In the genomic region with DNA sequence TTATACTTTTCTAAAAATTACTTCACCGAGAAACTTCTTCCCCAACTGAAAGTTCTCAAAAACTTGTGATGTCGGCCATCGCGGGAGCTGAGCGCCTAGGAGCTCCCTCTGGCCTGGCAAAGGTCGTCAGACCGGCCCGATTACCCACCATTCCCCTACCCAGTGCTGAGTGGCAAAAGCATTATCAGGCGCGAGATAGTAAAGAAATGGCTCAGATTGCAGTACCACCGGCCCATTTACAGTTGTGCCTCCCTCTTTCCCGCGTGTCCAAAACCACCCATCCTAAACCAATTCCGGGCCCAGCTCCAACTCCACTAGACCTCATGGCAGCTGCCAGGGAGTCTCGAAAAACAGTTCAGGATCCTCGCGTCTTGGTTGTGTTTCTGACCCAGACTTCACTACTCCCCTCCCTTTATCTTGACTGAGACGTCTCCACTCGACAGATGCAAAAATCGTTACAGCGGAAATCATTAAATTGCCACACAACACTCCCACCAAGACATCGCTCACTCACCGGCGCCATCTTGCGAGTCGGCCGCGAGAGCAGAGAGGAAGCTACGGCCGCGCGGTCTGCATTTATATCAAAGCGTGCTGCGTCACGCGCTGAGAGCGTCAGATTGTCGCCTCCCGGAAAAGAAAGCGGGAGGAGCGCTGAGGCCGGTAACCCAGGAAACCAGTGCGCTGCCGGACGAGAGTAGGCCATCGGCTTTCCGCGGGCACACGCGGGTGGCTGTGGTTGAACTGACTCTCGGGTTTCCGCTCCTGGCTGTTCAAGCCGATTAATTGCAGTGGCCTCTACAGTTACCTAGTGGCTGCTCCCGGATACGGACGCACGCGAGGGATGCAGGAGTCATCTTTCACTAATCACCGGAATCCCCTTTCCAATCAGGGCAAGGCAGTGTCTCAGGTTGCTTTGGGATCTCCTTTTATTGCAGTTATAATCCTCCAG, we compare ENCODE assay signal across 8 cellular contexts. TPM values are rescaled to one million over a fixed set of nuclear protein-coding genes. Genes with fewer than 3 reads are reported as not detected.
DNase-seq lines count a peak whose midpoint lies in the region; ATAC-seq and TF ChIP-seq lines count a peak whose summit lies in the region.

A gene (minus strand): TSS at position 551 of the 949 bp plus-strand sequence. CDS start 28 bp downstream, at position 523.

- peak within 1 kb of the TSS; percentile 96 for H3K4me3 Mint-ChIP-seq in activated T-cell treated with anti-CD3 and anti-CD28 coated beads, Interleukin-2, amount 50 U/mL, for 24 hours

- H3K4me1 Mint-ChIP-seq in activated T-cell treated with anti-CD3 and anti-CD28 coated beads, Interleukin-2, amount 50 U/mL, for 24 hours (ENCODE audit: low read depth) = peaks cover 24% of the 10 kb centered on the region

- peak within 1 kb of the TSS; percentile 99 for H3K27ac Mint-ChIP-seq in activated T-cell treated with anti-CD3 and anti-CD28 coated beads, Interleukin-2, amount 50 U/mL, for 24 hours

- peak; percentile 57 for TF ChIP-seq RAD21 in neural cell (conservative IDR thresholded peaks at IDR 0.05)

- H3K4me3 ChIP-seq in Karpas-422 (ENCODE audit: low read length) (peak within 1 kb of the TSS; percentile 90), neural cell (ENCODE audit: low read length) (peak within 1 kb of the TSS; percentile 66), subcutaneous abdominal adipose tissue (ENCODE audit: low read depth in 1 of 5, low read length in 5 of 5) (peak within 1 kb of the TSS; percentile 62 to 99 (median 94))

- H4K20me1 ChIP-seq in Karpas-422 (ENCODE audit: insufficient read depth, low read depth, low read length) = peaks cover 30% of the 10 kb centered on the region
- no peaks in the 10 kb centered on the region for H4K20me1 ChIP-seq in neural cell (ENCODE audit: insufficient read depth)

- no peaks in the 10 kb centered on the region for H3K27me3 Mint-ChIP-seq in activated T-cell treated with anti-CD3 and anti-CD28 coated beads, Interleukin-2, amount 50 U/mL, for 24 hours

- H3K9ac ChIP-seq in Karpas-422 (ENCODE audit: low read length) (peak within 1 kb of the TSS; percentile 92), neural cell (ENCODE audit: low read length) (peak within 1 kb of the TSS; percentile 68), subcutaneous abdominal adipose tissue (ENCODE audit: low read length in 5 of 5) (peak within 1 kb of the TSS; percentile 64 to 93 (median 84))

- H3K36me3 ChIP-seq in Karpas-422 (ENCODE audit: insufficient read depth, low read length) = peaks cover 32% of the 10 kb centered on the region
- peaks cover 9% of the 10 kb centered on the region for H3K36me3 ChIP-seq in neural cell (ENCODE audit: insufficient read depth, low read length)
- peaks cover 22 to 31% (median 28%) of the 10 kb centered on the region in 5 donors for H3K36me3 ChIP-seq in subcutaneous abdominal adipose tissue (ENCODE audit: control insufficient read depth in 5 of 5, insufficient read depth in 5 of 5, low read length in 5 of 5)

- DNase-seq in D341Med (ENCODE audit: low spot score) (peak; percentile 92), Karpas-422 (peak; percentile 98), fibroblast of peridontal ligament (ENCODE audit: extremely low read depth) (peak; percentile 96), NCI-H2171 (lab: John Stamatoyannopoulos, UW) (no peak)
- DNase-seq in activated T-cell treated with anti-CD3 and anti-CD28 coated beads, Interleukin-2, amount 50 U/mL, for 24 hours = peak; percentile 93

- H3K4me2 ChIP-seq in Karpas-422 (ENCODE audit: low read depth, low read length, poor library complexity, severe bottlenecking) = peak within 1 kb of the TSS; percentile 98
- peak within 1 kb of the TSS; percentile 99 for H3K4me2 ChIP-seq in neural cell (ENCODE audit: low read length)

- H3K9me3 ChIP-seq in Karpas-422 (ENCODE audit: low read length) = no peaks in the 10 kb centered on the region
- H3K9me3 ChIP-seq in neural cell (ENCODE audit: low read length) = no peaks in the 10 kb centered on the region
- H3K9me3 ChIP-seq in subcutaneous abdominal adipose tissue (ENCODE audit: control insufficient read depth in 5 of 5, low read length in 5 of 5) = peaks cover 0 to under 1% (median 0%) of the 10 kb centered on the region in 5 donors

- H3K27me3 ChIP-seq in Karpas-422 (ENCODE audit: low read length) (no peaks in the 10 kb centered on the region), neural cell (ENCODE audit: insufficient read depth, low read depth, low read length) (no peaks in the 10 kb centered on the region), subcutaneous abdominal adipose tissue (ENCODE audit: control insufficient read depth in 5 of 5, insufficient read depth in 4 of 5, low read length in 5 of 5) (no peaks in the 10 kb centered on the region)

- H2AFZ ChIP-seq in Karpas-422 (ENCODE audit: low read length) (peak within 1 kb of the TSS; percentile 94), neural cell (ENCODE audit: low read depth, low read length) (peak within 1 kb of the TSS; percentile 92)

- peak; percentile 60 for TF ChIP-seq CTCF in neural cell (IDR thresholded peaks at IDR 0.05; ENCODE audit: poor library complexity, severe bottlenecking)

- peaks cover 3% of the 10 kb centered on the region for H3F3A ChIP-seq in neural cell (ENCODE audit: insufficient read depth, low read length, poor library complexity, severe bottlenecking)

- H3K79me2 ChIP-seq in Karpas-422 (ENCODE audit: low read length) = peaks cover 17% of the 10 kb centered on the region
- peaks cover 21% of the 10 kb centered on the region for H3K79me2 ChIP-seq in neural cell (replicated peaks; ENCODE audit: insufficient read depth, low read length)

- TF ChIP-seq EP300 in neural cell (conservative IDR thresholded peaks at IDR 0.05; ENCODE audit: poor library complexity, severe bottlenecking) = peak; percentile 76

- H3K4me1 ChIP-seq in Karpas-422 (ENCODE audit: low read length) (peaks cover 26% of the 10 kb centered on the region), subcutaneous abdominal adipose tissue (ENCODE audit: control insufficient read depth in 5 of 5, insufficient read depth in 5 of 5, low read length in 5 of 5) (peaks cover 0 to 23% (median 19%) of the 10 kb centered on the region in 5 donors)

- H3K9me3 Mint-ChIP-seq in activated T-cell treated with anti-CD3 and anti-CD28 coated beads, Interleukin-2, amount 50 U/mL, for 24 hours = no peaks in the 10 kb centered on the region

- H3K36me3 Mint-ChIP-seq in activated T-cell treated with anti-CD3 and anti-CD28 coated beads, Interleukin-2, amount 50 U/mL, for 24 hours (ENCODE audit: low read depth) = peaks cover 56% of the 10 kb centered on the region

- H3K27ac ChIP-seq in Karpas-422 (ENCODE audit: low read length) (peak within 1 kb of the TSS; percentile 77), neural cell (ENCODE audit: low read length) (peak within 1 kb of the TSS; percentile 81), subcutaneous abdominal adipose tissue (ENCODE audit: low read depth, low read length) (peak within 1 kb of the TSS; percentile 85)

- H3K9me2 ChIP-seq in Karpas-422 (replicated peaks; ENCODE audit: insufficient read depth, low read length) (no peaks in the 10 kb centered on the region), neural cell (ENCODE audit: insufficient read depth, low read length) (no peaks in the 10 kb centered on the region)

- peak; percentile 98 for ATAC-seq in GM21723 (IDR thresholded peaks at IDR 0.05; ENCODE audit: unreplicated experiment)

TF ChIP-seq in neural cell, 6 proteins besides CTCF, POLR2A, EP300 and RAD21:
- TF ChIP-seq TAF1 (IDR thresholded peaks at IDR 0.05; ENCODE audit: low read depth) (peak; percentile 93), SMC3 (conservative IDR thresholded peaks at IDR 0.05; ENCODE audit: poor library complexity) (peak; percentile 65), MXI1 (conservative IDR thresholded peaks at IDR 0.05; ENCODE audit: poor library complexity, severe bottlenecking) (peak; percentile 88), POLR2AphosphoS5 (IDR thresholded peaks at IDR 0.05) (peak; percentile 97), EZH2 (IDR thresholded peaks at IDR 0.05; ENCODE audit: borderline replicate concordance, insufficient read depth, low read length, poor library complexity, severe bottlenecking) (no peak)
- TF ChIP-seq, protein P1, sequence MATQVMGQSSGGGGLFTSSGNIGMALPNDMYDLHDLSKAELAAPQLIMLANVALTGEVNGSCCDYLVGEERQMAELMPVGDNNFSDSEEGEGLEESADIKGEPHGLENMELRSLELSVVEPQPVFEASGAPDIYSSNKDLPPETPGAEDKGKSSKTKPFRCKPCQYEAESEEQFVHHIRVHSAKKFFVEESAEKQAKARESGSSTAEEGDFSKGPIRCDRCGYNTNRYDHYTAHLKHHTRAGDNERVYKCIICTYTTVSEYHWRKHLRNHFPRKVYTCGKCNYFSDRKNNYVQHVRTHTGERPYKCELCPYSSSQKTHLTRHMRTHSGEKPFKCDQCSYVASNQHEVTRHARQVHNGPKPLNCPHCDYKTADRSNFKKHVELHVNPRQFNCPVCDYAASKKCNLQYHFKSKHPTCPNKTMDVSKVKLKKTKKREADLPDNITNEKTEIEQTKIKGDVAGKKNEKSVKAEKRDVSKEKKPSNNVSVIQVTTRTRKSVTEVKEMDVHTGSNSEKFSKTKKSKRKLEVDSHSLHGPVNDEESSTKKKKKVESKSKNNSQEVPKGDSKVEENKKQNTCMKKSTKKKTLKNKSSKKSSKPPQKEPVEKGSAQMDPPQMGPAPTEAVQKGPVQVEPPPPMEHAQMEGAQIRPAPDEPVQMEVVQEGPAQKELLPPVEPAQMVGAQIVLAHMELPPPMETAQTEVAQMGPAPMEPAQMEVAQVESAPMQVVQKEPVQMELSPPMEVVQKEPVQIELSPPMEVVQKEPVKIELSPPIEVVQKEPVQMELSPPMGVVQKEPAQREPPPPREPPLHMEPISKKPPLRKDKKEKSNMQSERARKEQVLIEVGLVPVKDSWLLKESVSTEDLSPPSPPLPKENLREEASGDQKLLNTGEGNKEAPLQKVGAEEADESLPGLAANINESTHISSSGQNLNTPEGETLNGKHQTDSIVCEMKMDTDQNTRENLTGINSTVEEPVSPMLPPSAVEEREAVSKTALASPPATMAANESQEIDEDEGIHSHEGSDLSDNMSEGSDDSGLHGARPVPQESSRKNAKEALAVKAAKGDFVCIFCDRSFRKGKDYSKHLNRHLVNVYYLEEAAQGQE (IDR thresholded peaks at IDR 0.05; ENCODE audit: borderline replicate concordance) = peak; percentile 73

RNA-seq across cellular contexts. Expression of the gene that starts here (rescaled TPM):
- 8.4 and 43.1 TPM in 2 replicates for total RNA-seq in Karpas-422 (2014; rRNA removed; shearing (Covaris generic); ENCODE audit: low replicate concordance)
- polyA plus RNA-seq in neural cell = 86.6 and 96.5 TPM in 2 replicates
- polyA minus RNA-seq in neural cell = 10.5 and 11.9 TPM in 2 replicates
